ENCODE assay signal across 8 cellular contexts in genomic region chr5:81233080-81233634, GRCh38. TPM values are rescaled to one million over a fixed set of nuclear protein-coding genes. Genes with fewer than 3 reads are reported as not detected.
DNase-seq lines count a peak whose midpoint lies in the region; ATAC-seq and TF ChIP-seq lines count a peak whose summit lies in the region.

Gene CKMT2 (plus strand): TSS chr5:81233322. CDS start chr5:81251133, 17,811 bp downstream.

- no peak for DNase-seq in DND-41
- DNase-seq in left cardiac atrium: peak; percentile 89
- DNase-seq in ovary: peak; percentile 91 to 96 (median 94)
- DNase-seq in HUDEP-2 (lab: John Stamatoyannopoulos, UW; ENCODE audit: unreplicated experiment in 76 of 76): no peak
- no peak for DNase-seq in activated T-cell treated with anti-CD3 and anti-CD28 coated beads for 4 hours

- H2AFZ ChIP-seq in DND-41 (ENCODE audit: low read depth, low read length): no peak within 1 kb of the TSS

- H3K27me3 ChIP-seq in DND-41 (ENCODE audit: insufficient read depth, low read length, poor library complexity): no peaks in the 10 kb centered on the region
- H3K27me3 ChIP-seq in ovary: no peaks in the 10 kb centered on the region

- H3K4me3 ChIP-seq in DND-41 (ENCODE audit: low read depth in 1 of 2, low read length in 2 of 2) (no peak within 1 kb of the TSS), ovary (peak within 1 kb of the TSS; percentile 37)

- H3K79me2 ChIP-seq in DND-41 (ENCODE audit: insufficient read depth, low read length): no peaks in the 10 kb centered on the region

- H3K9ac ChIP-seq in DND-41 (ENCODE audit: low read depth, low read length): no peak within 1 kb of the TSS

- TF ChIP-seq CTCF in DND-41 (IDR thresholded peaks at IDR 0.05; ENCODE audit: borderline replicate concordance, extremely low read depth, low read length, poor library complexity, severe bottlenecking): no peak
- no peak for TF ChIP-seq CTCF in ovary (IDR thresholded peaks at IDR 0.05)

- H3K27ac ChIP-seq in DND-41 (ENCODE audit: low read length) (peak within 1 kb of the TSS; percentile 74), angular gyrus (ENCODE audit: low read depth, low read length) (peak within 1 kb of the TSS; percentile 83), ovary (peak within 1 kb of the TSS; percentile 73 to 90)

- no peaks in the 10 kb centered on the region for H4K20me1 ChIP-seq in DND-41 (ENCODE audit: insufficient read depth, low read length)

- ATAC-seq in DND-41 (ENCODE audit: insufficient read depth, low read depth): no peak
- ATAC-seq in left cardiac atrium: peak; percentile 84 to 93
- no peak for ATAC-seq in HG03378 (IDR thresholded peaks at IDR 0.05; ENCODE audit: unreplicated experiment)
- ATAC-seq in HG02981 (IDR thresholded peaks at IDR 0.05; ENCODE audit: unreplicated experiment): no peak

- H3K4me1 ChIP-seq in DND-41 (ENCODE audit: insufficient read depth, low read length) (peaks cover 19% of the 10 kb centered on the region), ovary (ENCODE audit: insufficient read depth) (peaks cover 24% of the 10 kb centered on the region)

- no peak for TF ChIP-seq EP300 in ovary (IDR thresholded peaks at IDR 0.05)

- TF ChIP-seq POLR2A in ovary (IDR thresholded peaks at IDR 0.05): peak; percentile 22

- no peaks in the 10 kb centered on the region for H3K36me3 ChIP-seq in DND-41 (ENCODE audit: insufficient read depth, low read length)
- H3K36me3 ChIP-seq in ovary: no peaks in the 10 kb centered on the region

- H3K9me3 ChIP-seq in DND-41 (ENCODE audit: insufficient read depth, low read length, severe bottlenecking) (no peaks in the 10 kb centered on the region), ovary (no peaks in the 10 kb centered on the region)

- no peak within 1 kb of the TSS for H3K4me2 ChIP-seq in DND-41 (ENCODE audit: insufficient read depth, low read length)

- WGBS in ovary, 3 donors: 1 to 2% (median 1%) methylated on average over 28 of the region's 28 CpGs

- intact Hi-C loops in left cardiac atrium (cut with DNase I): no loop called here
- intact Hi-C loops in ovary (cut with DNase I): loop anchor here in 1 of 4 donors (10.0 kb wide), 1 partner anchor 62 kb away; no protein-coding TSS in a partner anchor

RNA-seq across cellular contexts. Expression of gene CKMT2, which starts in this region (rescaled TPM):
- 100 to 1,000 TPM; 742 to 839 TPM for total RNA-seq in left cardiac atrium
- 10 to 100 TPM in 6 of 7 donors, 1 to 10 TPM in 1; 6.2 to 28.3 (median 13.0) TPM for total RNA-seq in ovary
- 10 to 100 TPM; 11.1 to 11.4 TPM for polyA plus RNA-seq in ovary

Comparison
In these comparisons a context has a peak if more than half of its experiments do, and no peak if none do; other contexts are left out.
1. RNA of gene CKMT2 (total RNA-seq): 742 to 839 TPM in left cardiac atrium; 6.2 to 28.3 TPM in ovary; every median in the first group is over 10 times any median in the second.
2. ATAC-seq: peak in left cardiac atrium (2 of 2); none in DND-41 (single experiment), HG03378 (single experiment) and HG02981 (single experiment).
3. DNase-seq: peak in left cardiac atrium (single experiment) and ovary (5 of 5); none in DND-41 (single experiment), HUDEP-2 (0 of 76) and activated T-cell treated with anti-CD3 and anti-CD28 coated beads for 4 hours (single experiment).
4. Peak in every context shown above with its lines, with median percentiles within 50 percentile points of each other: H3K27ac ChIP-seq.